Comparison of ENCODE assay signal across 16 cellular contexts in the genomic region with DNA sequence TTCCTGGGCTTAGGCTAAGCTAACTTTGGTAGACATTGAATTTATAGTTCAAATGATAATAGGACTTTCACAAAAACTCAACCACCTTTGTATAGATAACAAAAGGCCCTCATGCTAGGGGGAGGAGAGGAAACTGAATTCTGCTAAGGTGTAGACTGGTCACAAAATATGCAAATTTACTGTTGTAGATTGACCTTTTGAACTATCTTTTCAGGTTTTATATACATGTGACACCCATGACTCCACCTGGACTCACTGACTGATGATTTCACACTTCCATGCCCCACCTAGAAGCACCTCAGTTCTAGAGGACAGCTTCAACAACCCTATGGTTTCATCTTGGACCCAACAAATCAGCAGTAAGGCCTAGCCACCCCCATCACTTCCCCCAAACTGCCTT.
A peak's percentile ranks its signal among the peaks of the same experiment; 100 is the strongest.
DNase-seq lines count a peak whose midpoint lies in the region; ATAC-seq, FAIRE-seq and TF ChIP-seq lines count a peak whose summit lies in the region.
"Had no signal": no experiment of that assay in that cellular context is flagged by ENCODE, and none has a peak within 500 bp of the region (broad histone marks: within the 10 kb centered on the region; RNA-seq: fewer than 3 reads in every experiment).

No MANE protein-coding gene starts in this region.

- no peaks in the 10 kb centered on the region for H3K4me1 ChIP-seq in testis
- H3K4me1 ChIP-seq: Caco-2 had no signal

- POLR2A ChIA-PET in RWPE1 (lab: Yijun Ruan, JAX; ENCODE audit: low non-redundant PET): no interaction called here

- TF ChIP-seq POLR2A in testis (IDR thresholded peaks at IDR 0.05): no peak

- intact Hi-C loops in testis (cut with DNase I; ENCODE audit: low total_unique reads): no loop called here

- ATAC-seq in GM18511 (IDR thresholded peaks at IDR 0.05; ENCODE audit: unreplicated experiment) (peak; percentile 84), GM19395 (IDR thresholded peaks at IDR 0.05; ENCODE audit: unreplicated experiment) (peak; percentile 65), HG02943 (IDR thresholded peaks at IDR 0.05; ENCODE audit: low read depth, unreplicated experiment) (peak; percentile 83), HG03457 (IDR thresholded peaks at IDR 0.05; ENCODE audit: unreplicated experiment) (peak; percentile 64)

- H3K27ac ChIP-seq in RWPE1: no peak overlapping the region
- no peak overlapping the region for H3K27ac ChIP-seq in testis
- H3K27ac ChIP-seq: SJSA1 had no signal

- H3K36me3 ChIP-seq in testis (ENCODE audit: low read depth, missing control alignments): no peaks in the 10 kb centered on the region
- H3K36me3 ChIP-seq: SJSA1 had no signal

- no peaks in the 10 kb centered on the region for H3K27me3 ChIP-seq in testis
- H3K27me3 ChIP-seq: SJSA1 had no signal

- CTCF ChIA-PET in RWPE1 (lab: Yijun Ruan, JAX): interaction anchor here (2.7 kb wide), 1 partner anchor 217 kb away, joined by 9 read pairs; no protein-coding TSS in a partner anchor

- H3K9me3 ChIP-seq in testis: no peaks in the 10 kb centered on the region
- H3K9me3 ChIP-seq: Caco-2, SJSA1 had no signal

- H3K4me3 ChIP-seq in testis: no peak overlapping the region
- H3K4me3 ChIP-seq: SJSA1 had no signal

- no peak for DNase-seq in frontal cortex (ENCODE audit: low spot score in 2 of 2)
- DNase-seq in RWPE1 (ENCODE audit: low spot score): no peak
- no peak for DNase-seq in testis
- DNase-seq in NCI-H345 treated with DMSO at 0.1 percent for 48 hours (lab: John Stamatoyannopoulos, UW; ENCODE audit: unreplicated experiment): no peak
- DNase-seq: Caco-2; H9; IMR-90; NCI-H1436 treated with DMSO at 0.1 percent for 48 hours; NCI-H2227 treated with DMSO at 0.1 percent for 48 hours; NCI-H526; NK-92 treated with Interleukin-12 subunit alpha and Interleukin-12 subunit beta, amount 100 ng/mL, for 24 hours had no signal

- TF ChIP-seq CTCF in RWPE1 (conservative IDR thresholded peaks at IDR 0.05; ENCODE audit: low read depth): no peak
- TF ChIP-seq CTCF in testis (IDR thresholded peaks at IDR 0.05): no peak

- FAIRE-seq in frontal cortex (lab: Jason Lieb, UNC): no peak
